17 cellular contexts compared by ENCODE assay signal in genomic region chr1:60826320-60827094, GRCh38.
"Had no signal": no experiment of that assay in that cellular context is flagged by ENCODE, and none has a peak within 500 bp of the region (broad histone marks: within the 10 kb centered on the region; RNA-seq: fewer than 3 reads in every experiment).

No MANE protein-coding gene starts in this region.

- FAIRE-seq: HepG2, RCC 7860 had no signal

- DNase-seq: IMR-90, KG1, MM.1S, NCI-H1092 treated with DMSO at 0.1 percent for 48 hours, NCI-H187, NCI-H2029, NCI-H2081 treated with DMSO at 0.1 percent for 48 hours, NCI-H2171, NCI-H226, NCI-H446, NCI-H510A, NCI-H524 treated with DMSO at 0.1 percent for 48 hours, Right ventricle myocardium superior, RPMI8226, SW 1271 had no signal

- ATAC-seq: HepG2 had no signal
